In genomic region chr4:67940505-67940904, GRCh38 we compare ENCODE assay signal across 34 cellular contexts. TPM values are rescaled to one million over a fixed set of nuclear protein-coding genes. Genes with fewer than 3 reads are reported as not detected.
"Had no signal": no experiment of that assay in that cellular context is flagged by ENCODE, and none has a peak within 500 bp of the region (broad histone marks: within the 10 kb centered on the region; RNA-seq: fewer than 3 reads in every experiment).

No MANE protein-coding gene starts in this region.

- H3K27me3 ChIP-seq: adrenal gland, body of pancreas, cardiac muscle cell, colonic mucosa, gastroesophageal sphincter, heart right ventricle, hepatocyte had no signal

- H3K9me3 Mint-ChIP-seq: activated CD4-positive, alpha-beta memory T cell treated with anti-CD3 and anti-CD28 coated beads, Interleukin-2, amount 10 ng/mL, durations not matched to agents 7 days and 5 days; activated CD4-positive, alpha-beta T cell treated with anti-CD3 and anti-CD28 coated beads, Interleukin-2, amount 10 ng/mL, durations not matched to agents 7 days and 5 days; activated naive CD4-positive, alpha-beta T cell treated with anti-CD3 and anti-CD28 coated beads, Interleukin-2, amount 10 ng/mL, durations not matched to agents 7 days and 5 days; activated naive CD4-positive, alpha-beta T cell treated with anti-CD3 and anti-CD28 coated beads, Interleukin-2, amount 50 U/mL, for 72 hours; activated T-helper 2 cell treated with anti-CD3 and anti-CD28 coated beads, Interferon-gamma antibody, Interleukin-2, Interleukin-4, amounts not matched to agents 10 μg/mL and 5 μg/mL and 100 μg/mL, durations not matched to agents 14 hours and 24 hours and 36 hours had no signal

- H3K27me3 Mint-ChIP-seq: activated naive CD4-positive, alpha-beta T cell treated with anti-CD3 and anti-CD28 coated beads, Interleukin-2, amount 10 ng/mL, durations not matched to agents 7 days and 5 days had no signal

- H3K27ac ChIP-seq: adrenal gland, body of pancreas, cardiac muscle cell, colonic mucosa, gastroesophageal sphincter, heart right ventricle, hepatocyte, VCaP had no signal

- H3K4me2 ChIP-seq: hepatocyte had no signal

- DNase-seq: activated CD4-positive, alpha-beta memory T cell treated with anti-CD3 and anti-CD28 coated beads, Interleukin-2, amount 10 ng/mL, durations not matched to agents 7 days and 5 days; activated CD4-positive, alpha-beta T cell treated with anti-CD3 and anti-CD28 coated beads for 1 hour; activated CD4-positive, alpha-beta T cell treated with anti-CD3 and anti-CD28 coated beads for 4 hours; activated CD4-positive, alpha-beta T cell treated with anti-CD3 and anti-CD28 coated beads, Interleukin-2, amount 10 ng/mL, durations not matched to agents 7 days and 5 days; activated CD4-positive, alpha-beta T cell treated with anti-CD3 and anti-CD28 coated beads, Interleukin-2, amount 50 U/mL, for 4 hours; activated CD8-positive, alpha-beta memory T cell treated with anti-CD3 and anti-CD28 coated beads, Interleukin-2, amount 50 U/mL, for 48 hours; activated gamma-delta T cell; activated naive CD4-positive, alpha-beta T cell; activated naive CD4-positive, alpha-beta T cell treated with anti-CD3 and anti-CD28 coated beads, Interleukin-2, amount 10 ng/mL, durations not matched to agents 7 days and 5 days; activated T-cell treated with anti-CD3 and anti-CD28 coated beads, Interleukin-2, amount 50 U/mL, for 4 hours; adrenal gland; amygdala; aorta; body of pancreas; central memory CD4-positive, alpha-beta T cell; cerebellar nuclear complex; colonic mucosa; effector CD8-positive, alpha-beta T cell; erythroblast; foreskin melanocyte; heart right ventricle; T-helper 2 cell had no signal

- H3K9me3 ChIP-seq: adrenal gland, body of pancreas, colonic mucosa had no signal

- H3K36me3 Mint-ChIP-seq: activated naive CD4-positive, alpha-beta T cell treated with anti-CD3 and anti-CD28 coated beads, Interleukin-2, amount 10 ng/mL, durations not matched to agents 7 days and 5 days; activated naive CD4-positive, alpha-beta T cell treated with anti-CD3 and anti-CD28 coated beads, Interleukin-2, amount 50 U/mL, for 72 hours; WTC11 had no signal

- H3K4me1 ChIP-seq: adrenal gland, body of pancreas, colonic mucosa, gastroesophageal sphincter, heart right ventricle had no signal

- H3K27ac Mint-ChIP-seq: activated CD4-positive, alpha-beta memory T cell treated with anti-CD3 and anti-CD28 coated beads, Interleukin-2, amount 10 ng/mL, durations not matched to agents 7 days and 5 days; activated CD4-positive, alpha-beta T cell treated with anti-CD3 and anti-CD28 coated beads, Interleukin-2, amount 10 ng/mL, durations not matched to agents 7 days and 5 days; activated naive CD4-positive, alpha-beta T cell treated with anti-CD3 and anti-CD28 coated beads, Interleukin-2, amount 10 ng/mL, durations not matched to agents 7 days and 5 days; activated naive CD4-positive, alpha-beta T cell treated with anti-CD3 and anti-CD28 coated beads, Interleukin-2, amount 50 U/mL, for 72 hours; activated T-helper 2 cell treated with anti-CD3 and anti-CD28 coated beads, Interferon-gamma antibody, Interleukin-2, Interleukin-4, amounts not matched to agents 10 μg/mL and 5 μg/mL and 100 μg/mL, durations not matched to agents 14 hours and 24 hours and 36 hours; WTC11 had no signal

- H3K79me2 ChIP-seq: hepatocyte had no signal

- H2AFZ ChIP-seq: hepatocyte had no signal

- H3K36me3 ChIP-seq: adrenal gland, cardiac muscle cell, colonic mucosa, gastroesophageal sphincter, heart right ventricle had no signal

- H3K4me1 Mint-ChIP-seq: activated CD4-positive, alpha-beta memory T cell treated with anti-CD3 and anti-CD28 coated beads, Interleukin-2, amount 10 ng/mL, durations not matched to agents 7 days and 5 days; activated CD4-positive, alpha-beta T cell treated with anti-CD3 and anti-CD28 coated beads, Interleukin-2, amount 10 ng/mL, durations not matched to agents 7 days and 5 days; activated naive CD4-positive, alpha-beta T cell treated with anti-CD3 and anti-CD28 coated beads, Interleukin-2, amount 10 ng/mL, durations not matched to agents 7 days and 5 days; WTC11 had no signal

- FAIRE-seq: endometrium, endothelial cell of umbilical vein had no signal

- H3K4me3 ChIP-seq: adrenal gland, body of pancreas, cardiac muscle cell, colonic mucosa, gastroesophageal sphincter, heart right ventricle, hepatocyte had no signal

- ATAC-seq: activated naive CD4-positive, alpha-beta T cell treated with anti-CD3 and anti-CD28 coated beads, Interleukin-2, amount 50 U/mL, for 72 hours; activated T-cell treated with anti-CD3 and anti-CD28 coated beads, Interleukin-2, amount 50 U/mL, for 4 hours; body of pancreas; gastroesophageal sphincter; heart right ventricle; WTC11 had no signal

- H3K4me3 Mint-ChIP-seq: activated CD4-positive, alpha-beta memory T cell treated with anti-CD3 and anti-CD28 coated beads, Interleukin-2, amount 10 ng/mL, durations not matched to agents 7 days and 5 days; activated CD4-positive, alpha-beta T cell treated with anti-CD3 and anti-CD28 coated beads, Interleukin-2, amount 10 ng/mL, durations not matched to agents 7 days and 5 days; activated naive CD4-positive, alpha-beta T cell treated with anti-CD3 and anti-CD28 coated beads, Interleukin-2, amount 10 ng/mL, durations not matched to agents 7 days and 5 days; activated T-cell treated with anti-CD3 and anti-CD28 coated beads, Interleukin-2, amount 50 U/mL, for 4 hours; WTC11 had no signal

RNA-seq across cellular contexts. Expression of gene TMPRSS11A, which starts 22.8 kb away (rescaled TPM):
- total RNA-seq: activated CD4-positive, alpha-beta memory T cell treated with anti-CD3 and anti-CD28 coated beads, Interleukin-2, amount 10 ng/mL, durations not matched to agents 7 days and 5 days; activated CD4-positive, alpha-beta T cell treated with anti-CD3 and anti-CD28 coated beads, Interleukin-2, amount 10 ng/mL, durations not matched to agents 7 days and 5 days; activated naive CD4-positive, alpha-beta T cell treated with anti-CD3 and anti-CD28 coated beads, Interleukin-2, amount 50 U/mL, for 72 hours; activated T-cell treated with anti-CD3 and anti-CD28 coated beads, Interleukin-2, amount 50 U/mL, for 4 hours; activated T-helper 2 cell treated with anti-CD3 and anti-CD28 coated beads, Interferon-gamma antibody, Interleukin-2, Interleukin-4, amounts not matched to agents 10 μg/mL and 5 μg/mL and 100 μg/mL, durations not matched to agents 14 hours and 24 hours and 36 hours; adrenal gland; aorta; body of pancreas; cardiac muscle cell; colonic mucosa; dermis microvascular lymphatic vessel endothelial cell; endothelial cell of umbilical vein; glomerular endothelial cell; heart right ventricle; T-helper 1 cell treated with Interleukin-12 subunit alpha and Interleukin-12 subunit beta and Interleukin-4 antibody, amounts not matched to agents 30 ng/mL and 1 ng/mL, for 36 hours; WTC11 had no signal
- polyA plus RNA-seq: cardiac muscle cell, endothelial cell of umbilical vein, hepatocyte had no signal

RNA-seq across cellular contexts. Expression of gene TMPRSS11D, which starts 56.7 kb away (rescaled TPM):
- total RNA-seq: activated CD4-positive, alpha-beta memory T cell treated with anti-CD3 and anti-CD28 coated beads, Interleukin-2, amount 10 ng/mL, durations not matched to agents 7 days and 5 days; activated CD4-positive, alpha-beta T cell treated with anti-CD3 and anti-CD28 coated beads, Interleukin-2, amount 10 ng/mL, durations not matched to agents 7 days and 5 days; activated naive CD4-positive, alpha-beta T cell treated with anti-CD3 and anti-CD28 coated beads, Interleukin-2, amount 50 U/mL, for 72 hours; activated T-cell treated with anti-CD3 and anti-CD28 coated beads, Interleukin-2, amount 50 U/mL, for 4 hours; activated T-helper 2 cell treated with anti-CD3 and anti-CD28 coated beads, Interferon-gamma antibody, Interleukin-2, Interleukin-4, amounts not matched to agents 10 μg/mL and 5 μg/mL and 100 μg/mL, durations not matched to agents 14 hours and 24 hours and 36 hours; adrenal gland; aorta; body of pancreas; cardiac muscle cell; colonic mucosa; endothelial cell of umbilical vein; glomerular endothelial cell; heart right ventricle; hepatocyte; T-helper 1 cell treated with Interleukin-12 subunit alpha and Interleukin-12 subunit beta and Interleukin-4 antibody, amounts not matched to agents 30 ng/mL and 1 ng/mL, for 36 hours; WTC11 had no signal
- polyA plus RNA-seq: adrenal gland had no signal
